In the genomic region with DNA sequence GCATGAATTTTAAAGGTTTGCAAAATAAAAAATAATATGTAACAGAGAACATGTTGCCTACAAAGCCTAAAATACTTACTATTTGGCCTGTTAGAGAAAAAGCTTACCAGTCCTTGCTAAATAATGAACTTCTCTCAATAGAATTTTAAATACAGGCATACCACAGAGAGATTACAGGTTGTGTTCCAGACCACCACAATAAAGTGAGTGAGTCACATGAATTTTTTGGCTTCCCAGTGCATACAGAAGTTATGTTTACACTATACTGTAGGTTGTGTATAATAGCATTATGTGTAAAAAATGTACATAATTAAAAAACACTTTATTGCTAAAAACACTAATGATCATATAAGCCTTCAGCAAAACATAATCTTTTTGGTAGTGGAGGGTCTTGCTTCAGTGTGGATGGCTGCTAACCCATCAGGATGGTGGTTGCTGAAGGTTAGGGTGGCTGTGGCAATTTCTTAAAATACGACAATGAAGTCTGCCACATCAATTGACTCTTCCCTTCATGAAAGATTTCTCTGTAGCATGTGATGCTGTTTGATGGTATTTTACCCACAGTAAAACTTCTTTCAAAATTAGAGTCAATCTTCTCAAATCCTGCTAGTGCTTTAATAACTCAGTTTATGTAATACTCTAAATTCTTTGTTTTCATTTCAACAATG, we compare ENCODE assay signal across 24 cellular contexts.
"Had no signal": no experiment of that assay in that cellular context is flagged by ENCODE, and none has a peak within 500 bp of the region (broad histone marks: within the 10 kb centered on the region; RNA-seq: fewer than 3 reads in every experiment).

No MANE protein-coding gene starts in this region.

- H3K4me3 ChIP-seq: ascending aorta, SK-N-MC had no signal

- ATAC-seq: activated CD8-positive, alpha-beta memory T cell treated with anti-CD3 and anti-CD28 coated beads, Interleukin-2, amount 10 ng/mL, durations not matched to agents 7 days and 5 days; Panc1; Right ventricle myocardium inferior had no signal

- DNase-seq: activated CD4-positive, CD25-positive, alpha-beta regulatory T cell; activated CD8-positive, alpha-beta memory T cell treated with anti-CD3 and anti-CD28 coated beads, Interleukin-2, amount 10 ng/mL, durations not matched to agents 7 days and 5 days; activated effector memory CD4-positive, alpha-beta T cell treated with anti-CD3 and anti-CD28 coated beads, Interleukin-2, amount 50 U/mL, for 16 hours; activated naive CD4-positive, alpha-beta T cell treated with Interleukin-2 at 50 U/mL for 16 hours; activated T-cell treated with anti-CD3 and anti-CD28 coated beads, Interleukin-2, amount 50 U/mL, for 24 hours; amniotic stem cell; central memory CD4-positive, alpha-beta T cell; KBM-7; NCI-H1092 treated with DMSO at 0.1 percent for 48 hours; NCI-H1417 treated with DMSO at 0.1 percent for 48 hours; NCI-H1694 treated with DMSO at 0.1 percent for 48 hours; NCI-H2029 treated with DMSO at 0.1 percent for 48 hours; NCI-H345; NCI-H510A; NCI-H526 treated with DMSO at 0.1 percent for 48 hours; NCI-H82; RPMI8226; T-cell; T-helper 2 cell; T1000 had no signal

- H3K27ac ChIP-seq: ascending aorta, SK-N-MC had no signal

- H3K27me3 ChIP-seq: ascending aorta had no signal

- H3K9me3 ChIP-seq: ascending aorta had no signal

- H3K27ac Mint-ChIP-seq: activated CD8-positive, alpha-beta memory T cell treated with anti-CD3 and anti-CD28 coated beads, Interleukin-2, amount 10 ng/mL, durations not matched to agents 7 days and 5 days; activated T-cell treated with anti-CD3 and anti-CD28 coated beads, Interleukin-2, amount 50 U/mL, for 24 hours; T-cell had no signal

- H3K4me1 Mint-ChIP-seq: activated CD8-positive, alpha-beta memory T cell treated with anti-CD3 and anti-CD28 coated beads, Interleukin-2, amount 10 ng/mL, durations not matched to agents 7 days and 5 days had no signal

- H3K27me3 Mint-ChIP-seq: activated CD8-positive, alpha-beta memory T cell treated with anti-CD3 and anti-CD28 coated beads, Interleukin-2, amount 10 ng/mL, durations not matched to agents 7 days and 5 days; activated T-cell treated with anti-CD3 and anti-CD28 coated beads, Interleukin-2, amount 50 U/mL, for 24 hours; T-cell had no signal

- H3K4me3 Mint-ChIP-seq: activated CD8-positive, alpha-beta memory T cell treated with anti-CD3 and anti-CD28 coated beads, Interleukin-2, amount 10 ng/mL, durations not matched to agents 7 days and 5 days; activated T-cell treated with anti-CD3 and anti-CD28 coated beads, Interleukin-2, amount 50 U/mL, for 24 hours; T-cell had no signal

- H3K4me1 ChIP-seq: ascending aorta had no signal
